15 cellular contexts compared by ENCODE assay signal in the genomic region with DNA sequence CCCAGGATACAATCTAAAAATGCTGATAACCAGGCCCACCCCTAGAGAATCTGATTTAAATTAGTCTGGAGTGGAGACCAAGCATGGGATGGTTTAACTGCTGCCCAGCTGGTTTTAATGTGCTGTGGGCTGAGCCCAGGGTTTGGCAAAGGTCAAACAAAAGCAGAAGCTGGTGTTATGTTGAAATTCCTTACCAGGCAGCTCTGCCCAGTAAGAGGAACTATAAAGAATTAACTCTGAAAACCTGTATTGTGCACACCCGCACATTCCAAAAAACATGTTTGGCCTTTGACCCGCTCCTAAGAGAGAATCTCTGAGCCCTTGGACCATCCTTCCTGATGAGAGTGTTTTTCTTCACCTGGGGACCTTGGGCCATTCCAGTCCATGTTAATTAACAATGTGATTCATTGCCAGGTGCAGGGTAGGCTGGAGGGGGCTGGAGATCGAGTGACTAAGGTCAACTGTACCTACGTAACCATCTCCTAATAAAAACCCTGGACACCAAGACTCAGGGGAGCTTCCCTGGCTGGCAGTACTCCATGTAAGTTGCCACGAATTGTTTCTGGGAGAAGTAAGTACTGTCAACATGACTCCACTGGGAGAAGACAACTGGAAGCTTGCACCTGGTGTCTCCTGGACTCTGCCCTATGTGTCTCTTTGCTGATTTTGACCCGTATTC. TPM values are rescaled to one million over a fixed set of nuclear protein-coding genes. Genes with fewer than 3 reads are reported as not detected.
DNase-seq lines count a peak whose midpoint lies in the region; TF ChIP-seq lines count a peak whose summit lies in the region.
"Had no signal": no experiment of that assay in that cellular context is flagged by ENCODE, and none has a peak within 500 bp of the region (broad histone marks: within the 10 kb centered on the region; RNA-seq: fewer than 3 reads in every experiment).

No MANE protein-coding gene starts in this region.

- BruUV-seq in PC-9 (replicated peaks; lab: Mats Ljungman, UMichigan): no TSS peak

- H3F3A ChIP-seq in PC-9 (ENCODE audit: insufficient read depth, low read depth): peaks cover 9% of the 10 kb centered on the region

- TF ChIP-seq CTCF in osteocyte (IDR thresholded peaks at IDR 0.05) (no peak), WERI-Rb-1 (IDR thresholded peaks at IDR 0.05; ENCODE audit: low read depth, low read length) (no peak), PC-9 (conservative IDR thresholded peaks at IDR 0.05) (no peak)

- DNase-seq in NOMO-1 treated with DMSO at 0.1 percent for 48 hours (lab: John Stamatoyannopoulos, UW; ENCODE audit: unreplicated experiment): peak; percentile 96
- DNase-seq in fibroblast of peridontal ligament (ENCODE audit: extremely low read depth): peak; percentile 77
- peak; percentile 44 for DNase-seq in osteocyte (ENCODE audit: extremely low spot score, unreplicated experiment)
- DNase-seq in WERI-Rb-1: no peak
- DNase-seq in SW480 (ENCODE audit: low spot score): no peak
- DNase-seq in PC-9: no peak
- no peak for DNase-seq in NCI-H524 (lab: John Stamatoyannopoulos, UW)
- DNase-seq: activated B cell treated with CpG ODN at 0.5 μM for 24 hours; activated T-cell treated with anti-CD3 and anti-CD28 coated beads, Interleukin-2, amount 50 U/mL, for 4 hours; BE2C; nephron progenitor cell; SHP77 treated with DMSO at 0.1 percent for 48 hours had no signal

- no peaks in the 10 kb centered on the region for H3K27me3 ChIP-seq in BLaER1 treated with 17β-estradiol and CSF1 and Interleukin-3, amounts not matched to agents 10 nM and 100 nM
- H3K27me3 ChIP-seq in WERI-Rb-1 (ENCODE audit: insufficient read depth, low read depth, severe bottlenecking) (no peaks in the 10 kb centered on the region), PC-9 (ENCODE audit: insufficient read depth, low read depth) (no peaks in the 10 kb centered on the region)
- H3K27me3 ChIP-seq: BE2C, vagina had no signal

- peak overlapping the region in 5 of 11 experiments; percentile 17 to 68 (median 26); a peak in 6 of 22 replicates for H3K9ac ChIP-seq in BLaER1 treated with 17β-estradiol and CSF1 and Interleukin-3, amounts not matched to agents 10 nM and 100 nM

- no peaks in the 10 kb centered on the region for H3K36me3 ChIP-seq in BLaER1 treated with 17β-estradiol and CSF1 and Interleukin-3, amounts not matched to agents 10 nM and 100 nM
- no peaks in the 10 kb centered on the region for H3K36me3 ChIP-seq in WERI-Rb-1
- H3K36me3 ChIP-seq in PC-9 (ENCODE audit: low read depth): no peaks in the 10 kb centered on the region
- H3K36me3 ChIP-seq: BE2C, vagina had no signal

- peaks cover 5% of the 10 kb centered on the region for H3K4me1 Mint-ChIP-seq in osteocyte (ENCODE audit: unreplicated experiment)
- H3K4me1 Mint-ChIP-seq: activated B cell treated with CpG ODN at 0.5 μM for 24 hours, nephron progenitor cell had no signal

- H3K36me3 Mint-ChIP-seq in osteocyte (ENCODE audit: unreplicated experiment): no peaks in the 10 kb centered on the region

- peak overlapping the region in 8 of 11 experiments; percentile 19 to 86 (median 68); a peak in 13 of 22 replicates for H3K27ac ChIP-seq in BLaER1 treated with 17β-estradiol and CSF1 and Interleukin-3, amounts not matched to agents 10 nM and 100 nM
- no peak overlapping the region for H3K27ac ChIP-seq in WERI-Rb-1
- H3K27ac ChIP-seq in PC-9: no peak overlapping the region
- H3K27ac ChIP-seq: vagina had no signal

- no peak overlapping the region for H3K4me3 ChIP-seq in BLaER1 treated with 17β-estradiol and CSF1 and Interleukin-3, amounts not matched to agents 10 nM and 100 nM
- H3K4me3 ChIP-seq in WERI-Rb-1 (ENCODE audit: low read depth, low read length): no peak overlapping the region
- no peak overlapping the region for H3K4me3 ChIP-seq in PC-9
- H3K4me3 ChIP-seq: vagina had no signal

- no peaks in the 10 kb centered on the region for H4K20me1 ChIP-seq in BLaER1 treated with 17β-estradiol and CSF1 and Interleukin-3, amounts not matched to agents 10 nM and 100 nM
- no peaks in the 10 kb centered on the region for H4K20me1 ChIP-seq in PC-9 (ENCODE audit: insufficient read depth)

- H3K9me3 ChIP-seq in BLaER1 treated with 17β-estradiol and CSF1 and Interleukin-3, amounts not matched to agents 10 nM and 100 nM (replicated peaks in 1 of 11): peaks cover 0 to 9% (median 0%) of the 10 kb centered on the region in 11 experiments; a peak in 1 of 22 replicates
- H3K9me3 ChIP-seq in WERI-Rb-1 (ENCODE audit: severe bottlenecking) (no peaks in the 10 kb centered on the region), PC-9 (ENCODE audit: insufficient read depth, low read depth) (no peaks in the 10 kb centered on the region; the same call in 1 of the 2 replicates)
- H3K9me3 ChIP-seq: BE2C, vagina had no signal

- POLR2A ChIA-PET in PC-9 (lab: Charles Lee; ENCODE audit: unreplicated experiment): no interaction called here

- CTCF ChIA-PET in PC-9 (lab: Charles Lee): interaction anchor here (0.6 kb wide), 1 partner anchor 210 kb away, joined by 4 read pairs; no protein-coding TSS in a partner anchor

- intact Hi-C loops in PC-9 (cut with micrococcal nuclease; ENCODE audit: unreplicated experiment): no loop called here

- no peak overlapping the region for H2AFZ ChIP-seq in PC-9

- no peaks in the 10 kb centered on the region for H3K9me2 ChIP-seq in PC-9 (ENCODE audit: insufficient read depth)

- H3K4me3 Mint-ChIP-seq in osteocyte (ENCODE audit: unreplicated experiment): no peak overlapping the region
- H3K4me3 Mint-ChIP-seq: activated B cell treated with CpG ODN at 0.5 μM for 24 hours; activated T-cell treated with anti-CD3 and anti-CD28 coated beads, Interleukin-2, amount 50 U/mL, for 4 hours; nephron progenitor cell had no signal

- H3K4me2 ChIP-seq in BLaER1 treated with 17β-estradiol and CSF1 and Interleukin-3, amounts not matched to agents 10 nM and 100 nM: peak overlapping the region in 7 of 11 experiments; percentile 9 to 90 (median 83); a peak in 12 of 22 replicates
- no peak overlapping the region for H3K4me2 ChIP-seq in PC-9

- peaks cover 32% of the 10 kb centered on the region for H3K27me3 Mint-ChIP-seq in osteocyte (ENCODE audit: unreplicated experiment)

- H3K9me3 Mint-ChIP-seq in osteocyte (ENCODE audit: unreplicated experiment): no peaks in the 10 kb centered on the region
- H3K9me3 Mint-ChIP-seq: activated B cell treated with CpG ODN at 0.5 μM for 24 hours; activated T-cell treated with anti-CD3 and anti-CD28 coated beads, Interleukin-2, amount 50 U/mL, for 4 hours; nephron progenitor cell had no signal

- peaks cover 0 to 49% (median 18%) of the 10 kb centered on the region in 10 experiments; a peak in 12 of 20 replicates for H3K4me1 ChIP-seq in BLaER1 treated with 17β-estradiol and CSF1 and Interleukin-3, amounts not matched to agents 10 nM and 100 nM
- peaks cover 7% of the 10 kb centered on the region; the same call in 1 of the 2 replicates for H3K4me1 ChIP-seq in PC-9 (replicated peaks; ENCODE audit: insufficient read depth)
- H3K4me1 ChIP-seq: BE2C, vagina had no signal

- H3K79me2 ChIP-seq in PC-9 (ENCODE audit: low read depth): no peaks in the 10 kb centered on the region

- no peak overlapping the region for H3K27ac Mint-ChIP-seq in osteocyte (ENCODE audit: unreplicated experiment)
- H3K27ac Mint-ChIP-seq: activated B cell treated with CpG ODN at 0.5 μM for 24 hours, nephron progenitor cell had no signal

RNA-seq across cellular contexts. Expression of a gene that starts 10.9 kb away (rescaled TPM):
- total RNA-seq in osteocyte: 0.30 TPM in 1 of 2 replicates, not detected in the other
- 0.41 TPM in 1 of 2 replicates, not detected in the other for total RNA-seq in PC-9 (2021)

RNA-seq across cellular contexts. Expression of a gene that starts 42.1 kb away (rescaled TPM):
- 63.8 and 66.1 TPM in 2 replicates for total RNA-seq in osteocyte
- 48.2 and 69.7 TPM in 2 replicates for total RNA-seq in PC-9 (2021)

RNA-seq across cellular contexts. Expression of a gene that starts 47.1 kb away (rescaled TPM):
- total RNA-seq in osteocyte (0.19 and 0.24 TPM in 2 replicates), PC-9 (2021) (1.0 and 2.9 TPM in 2 replicates)

RNA-seq across cellular contexts. Expression of a gene that starts 59.6 kb away (rescaled TPM):
- total RNA-seq in osteocyte: not detected in 2 replicates
- total RNA-seq in PC-9 (2021): not detected in 2 replicates
- total RNA-seq: activated B cell treated with CpG ODN at 0.5 μM for 24 hours; activated T-cell treated with anti-CD3 and anti-CD28 coated beads, Interleukin-2, amount 50 U/mL, for 4 hours; LHCN-M2; vagina had no signal

Comparison
In these comparisons a context has a peak if more than half of its experiments do, and no peak if none do; other contexts are left out.
1. H3K27ac ChIP-seq: peak in BLaER1 treated with 17β-estradiol and CSF1 and Interleukin-3, amounts not matched to agents 10 nM and 100 nM (8 of 11); none in WERI-Rb-1 (single experiment) and PC-9 (single experiment).
2. DNase-seq: peak in NOMO-1 treated with DMSO at 0.1 percent for 48 hours (single experiment), fibroblast of peridontal ligament (single experiment) and osteocyte (single experiment); none in WERI-Rb-1 (single experiment), SW480 (single experiment), PC-9 (0 of 2) and NCI-H524 (0 of 2).